ENCODE assay signal across 8 cellular contexts in genomic region chr20:53595018-53595378, GRCh38. TPM values are rescaled to one million over a fixed set of nuclear protein-coding genes. Genes with fewer than 3 reads are reported as not detected.
DNase-seq lines count a peak whose midpoint lies in the region; ATAC-seq and TF ChIP-seq lines count a peak whose summit lies in the region.

No MANE protein-coding gene starts in this region.

- intact Hi-C loops in adrenal gland (cut with DNase I) = no loop called here

- H3K4me3 ChIP-seq in adrenal gland (peak overlapping the region in 2 of 4 donors; percentile 43 to 100), liver (ENCODE audit: low read depth in 1 of 3, low read length in 3 of 3) (peak overlapping the region; percentile 35 to 62 (median 60)), thymus (ENCODE audit: low read length) (peak overlapping the region; percentile 84)

- peak overlapping the region; percentile 96 for H3K27ac Mint-ChIP-seq in activated CD8-positive, alpha-beta memory T cell treated with anti-CD3 and anti-CD28 coated beads, Interleukin-2, amount 10 ng/mL, durations not matched to agents 7 days and 5 days

- H3K27me3 ChIP-seq in adrenal gland (no peaks in the 10 kb centered on the region), liver (ENCODE audit: control insufficient read depth in 4 of 4, insufficient read depth in 4 of 4, low read length in 3 of 4) (no peaks in the 10 kb centered on the region), thymus (ENCODE audit: control insufficient read depth, insufficient read depth) (no peaks in the 10 kb centered on the region)

- H3K27ac ChIP-seq in adrenal gland = peak overlapping the region; percentile 35 to 98 (median 84)
- peak overlapping the region; percentile 90 to 94 for H3K27ac ChIP-seq in liver (ENCODE audit: low read depth in 1 of 2, low read length in 2 of 2)
- H3K27ac ChIP-seq in thymus (ENCODE audit: low read depth) = peak overlapping the region; percentile 52

- H3K9me3 ChIP-seq in adrenal gland (replicated peaks in 1 of 3) (no peaks in the 10 kb centered on the region), liver (ENCODE audit: control insufficient read depth in 4 of 4, low read length in 3 of 4) (no peaks in the 10 kb centered on the region), thymus (ENCODE audit: control insufficient read depth) (no peaks in the 10 kb centered on the region)

- no peaks in the 10 kb centered on the region for H3K27me3 Mint-ChIP-seq in activated CD8-positive, alpha-beta memory T cell treated with anti-CD3 and anti-CD28 coated beads, Interleukin-2, amount 10 ng/mL, durations not matched to agents 7 days and 5 days

- peak overlapping the region; percentile 82 for H3K4me3 Mint-ChIP-seq in activated CD8-positive, alpha-beta memory T cell treated with anti-CD3 and anti-CD28 coated beads, Interleukin-2, amount 10 ng/mL, durations not matched to agents 7 days and 5 days

- no peak for TF ChIP-seq POLR2A in adrenal gland (IDR thresholded peaks at IDR 0.05)

- peaks cover 16% of the 10 kb centered on the region for H3K36me3 Mint-ChIP-seq in activated CD8-positive, alpha-beta memory T cell treated with anti-CD3 and anti-CD28 coated beads, Interleukin-2, amount 10 ng/mL, durations not matched to agents 7 days and 5 days

- no peaks in the 10 kb centered on the region for H3K36me3 ChIP-seq in adrenal gland (replicated peaks in 1 of 2)
- no peaks in the 10 kb centered on the region for H3K36me3 ChIP-seq in liver (ENCODE audit: control insufficient read depth in 4 of 4, insufficient read depth in 3 of 4, low read depth in 1 of 4, low read length in 3 of 4)
- H3K36me3 ChIP-seq in thymus (ENCODE audit: control insufficient read depth, insufficient read depth) = no peaks in the 10 kb centered on the region

- TF ChIP-seq RAD21 in liver (IDR thresholded peaks at IDR 0.05) = no peak

- peak overlapping the region; percentile 83 to 97 for H3K9ac ChIP-seq in liver (ENCODE audit: low read depth in 1 of 2, low read length in 2 of 2)

- TF ChIP-seq CTCF in adrenal gland (IDR thresholded peaks at IDR 0.05) (no peak), liver (IDR thresholded peaks at IDR 0.05; ENCODE audit: low read depth, low read length, missing input control) (no peak)

- ATAC-seq in activated CD8-positive, alpha-beta memory T cell treated with anti-CD3 and anti-CD28 coated beads, Interleukin-2, amount 10 ng/mL, durations not matched to agents 7 days and 5 days = no peak
- ATAC-seq in HG02870 (IDR thresholded peaks at IDR 0.05; ENCODE audit: unreplicated experiment) = no peak

- peaks cover 44% of the 10 kb centered on the region for H3K4me1 Mint-ChIP-seq in activated CD8-positive, alpha-beta memory T cell treated with anti-CD3 and anti-CD28 coated beads, Interleukin-2, amount 10 ng/mL, durations not matched to agents 7 days and 5 days

- 8 to 11% (median 9%) methylated on average over 7 of the region's 7 CpGs for WGBS in adrenal gland, 4 donors
- 6% methylated on average over 7 of the region's 7 CpGs for WGBS in liver
- 11% methylated on average over 7 of the region's 7 CpGs for WGBS in thymus

- CTCF ChIA-PET in activated CD8-positive, alpha-beta memory T cell treated with anti-CD3 and anti-CD28 coated beads, Interleukin-2, amount 10 ng/mL, durations not matched to agents 7 days and 5 days (lab: Charles Lee) = interaction anchor here (0.6 to 2.7 kb wide), 11 partner anchors 12 to 371 kb away, joined by 3 to 16 read pairs (median 4); no protein-coding TSS in a partner anchor

- peaks cover 11 to 29% of the 10 kb centered on the region in 2 donors for H3K4me1 ChIP-seq in adrenal gland (replicated peaks in 1 of 2)
- peaks cover 5 to 15% (median 9%) of the 10 kb centered on the region in 4 donors for H3K4me1 ChIP-seq in liver (ENCODE audit: control insufficient read depth in 4 of 4, insufficient read depth in 4 of 4, low read length in 3 of 4)
- H3K4me1 ChIP-seq in thymus (ENCODE audit: control insufficient read depth, insufficient read depth, low read length) = no peaks in the 10 kb centered on the region

- no peak for DNase-seq in activated CD8-positive, alpha-beta memory T cell treated with anti-CD3 and anti-CD28 coated beads, Interleukin-2, amount 10 ng/mL, durations not matched to agents 7 days and 5 days
- no peak for DNase-seq in activated CD8-positive, alpha-beta memory T cell treated with anti-CD3 and anti-CD28 coated beads, Interleukin-2, amount 50 U/mL, for 4 hours
- no peak for DNase-seq in adrenal gland
- no peak for DNase-seq in stimulated activated CD8-positive, alpha-beta memory T cell treated with anti-CD3 and anti-CD28 coated beads, Interleukin-4, amount 100 ng/mL, for 48 hours
- no peak for DNase-seq in SHP77 treated with DMSO at 0.1 percent for 48 hours (lab: John Stamatoyannopoulos, UW)

- H3K9me3 Mint-ChIP-seq in activated CD8-positive, alpha-beta memory T cell treated with anti-CD3 and anti-CD28 coated beads, Interleukin-2, amount 10 ng/mL, durations not matched to agents 7 days and 5 days (ENCODE audit: low read depth) = no peaks in the 10 kb centered on the region

TF ChIP-seq in liver, 16 proteins besides CTCF, POLR2A, EP300 and RAD21:
- TF ChIP-seq YY1 (IDR thresholded peaks at IDR 0.05) (peak; percentile 21), FOXA1 (IDR thresholded peaks at IDR 0.05) (no peak), SP1 (IDR thresholded peaks at IDR 0.05) (no peak)

RNA-seq across cellular contexts. Expression of gene ZNF217, which starts 1.4 kb away (rescaled TPM):
- 10 to 100 TPM; 80.2 to 81.9 TPM for total RNA-seq in activated CD8-positive, alpha-beta memory T cell treated with anti-CD3 and anti-CD28 coated beads, Interleukin-2, amount 10 ng/mL, durations not matched to agents 7 days and 5 days
- 10 to 100 TPM in 7 of 8 donors, 1 to 10 TPM in 1; 9.9 to 23.4 (median 13.7) TPM for total RNA-seq in adrenal gland
- 1 to 10 TPM; 3.5 to 5.5 (median 4.3) TPM for polyA plus RNA-seq in adrenal gland
- total RNA-seq in liver = 10 to 100 TPM; 14.9 to 16.3 TPM
- 1 to 10 TPM; 4.2 to 7.6 TPM for polyA plus RNA-seq in liver
- 26.5 TPM for polyA plus RNA-seq in thymus
